ENCODE assay signal across 1 cellular context in genomic region chr1:168225476-168226190, GRCh38.
A peak's percentile ranks its signal among the peaks of the same experiment; 100 is the strongest.
TF ChIP-seq lines count a peak whose summit lies in the region.

Gene SFT2D2, plus strand, starts transcription at chr1:168226004. Its CDS starts 76 bp downstream, at chr1:168226080.

TF ChIP-seq in HepG2, 621 proteins besides CTCF, POLR2A, EP300 and RAD21 (continued from another document and continues in another):
- TF ChIP-seq TEF (CRISPR knock-in tag; IDR thresholded peaks at IDR 0.05) (no peak), REXO4 (CRISPR knock-in tag; IDR thresholded peaks at IDR 0.05; ENCODE audit: borderline replicate concordance) (no peak), HOMEZ (CRISPR knock-in tag; IDR thresholded peaks at IDR 0.05; ENCODE audit: low read depth) (no peak), SOX6 (IDR thresholded peaks at IDR 0.05) (no peak), SOX6 (CRISPR knock-in tag; IDR thresholded peaks at IDR 0.05) (no peak; the same call in 1 of the 2 replicates), ZNF276 (CRISPR knock-in tag; IDR thresholded peaks at IDR 0.05; ENCODE audit: low read depth) (peak; percentile 92; the same call in 1 of the 2 replicates), SNAI1 (CRISPR knock-in tag; IDR thresholded peaks at IDR 0.05; ENCODE audit: borderline replicate concordance) (peak; percentile 70; the same call in 1 of the 2 replicates), ARNT (IDR thresholded peaks at IDR 0.05) (no peak), SRSF4 (IDR thresholded peaks at IDR 0.05; ENCODE audit: low read depth, low read length, poor library complexity, severe bottlenecking) (no peak), AHDC1 (CRISPR knock-in tag; IDR thresholded peaks at IDR 0.05; ENCODE audit: borderline replicate concordance) (0 out of 2 replicates have a peak, but pooled peaks have one; percentile 36), ZNF510 (CRISPR knock-in tag; IDR thresholded peaks at IDR 0.05; ENCODE audit: low read depth) (peak; percentile 63; the same call in 1 of the 2 replicates), MAX (IDR thresholded peaks at IDR 0.05) (peak; percentile 98), FOXM1 (CRISPR knock-in tag; IDR thresholded peaks at IDR 0.05) (no peak), ZEB1 (IDR thresholded peaks at IDR 0.05; ENCODE audit: insufficient replicate concordance, low read depth) (no peak), ZNF431 (CRISPR knock-in tag; IDR thresholded peaks at IDR 0.05; ENCODE audit: borderline replicate concordance, low read depth) (peak; percentile 92; the same call in 1 of the 2 replicates), MYC (CRISPR knock-in tag; IDR thresholded peaks at IDR 0.05; ENCODE audit: borderline replicate concordance) (peak; percentile 84; the same call in 1 of the 2 replicates), ZNF879 (CRISPR knock-in tag; IDR thresholded peaks at IDR 0.05) (no peak), ZNF501 (CRISPR knock-in tag; IDR thresholded peaks at IDR 0.05) (0 out of 2 replicates have a peak, but pooled peaks have one; percentile 36), ZNF710 (CRISPR knock-in tag; IDR thresholded peaks at IDR 0.05; ENCODE audit: borderline replicate concordance) (peak; percentile 51; the same call in 1 of the 2 replicates), MTA1 (CRISPR knock-in tag; IDR thresholded peaks at IDR 0.05; ENCODE audit: borderline replicate concordance) (no peak), JUNB (CRISPR knock-in tag; IDR thresholded peaks at IDR 0.05; ENCODE audit: borderline replicate concordance) (peak; percentile 75), SETDB1 (CRISPR knock-in tag; IDR thresholded peaks at IDR 0.05; ENCODE audit: borderline replicate concordance) (no peak), STAT6 (CRISPR knock-in tag; IDR thresholded peaks at IDR 0.05; ENCODE audit: borderline replicate concordance) (0 out of 2 replicates have a peak, but pooled peaks have one; percentile 6), ZNF33B (CRISPR knock-in tag; IDR thresholded peaks at IDR 0.05) (peak; percentile 89; the same call in 1 of the 2 replicates), ZNF280B (CRISPR knock-in tag; IDR thresholded peaks at IDR 0.05; ENCODE audit: borderline replicate concordance) (peak; percentile 87), PAXIP1 (CRISPR knock-in tag; conservative IDR thresholded peaks at IDR 0.05) (no peak; the same call in none of the 2 replicates), ZNF512 (CRISPR knock-in tag; IDR thresholded peaks at IDR 0.05) (no peak), IKZF4 (CRISPR knock-in tag; IDR thresholded peaks at IDR 0.05; ENCODE audit: borderline replicate concordance, low read depth, not compliant biosample characterization) (peak; percentile 89), BCL3 (CRISPR knock-in tag; IDR thresholded peaks at IDR 0.05) (peak; percentile 87)
